ENCODE assay signal across 11 cellular contexts in the genomic region with DNA sequence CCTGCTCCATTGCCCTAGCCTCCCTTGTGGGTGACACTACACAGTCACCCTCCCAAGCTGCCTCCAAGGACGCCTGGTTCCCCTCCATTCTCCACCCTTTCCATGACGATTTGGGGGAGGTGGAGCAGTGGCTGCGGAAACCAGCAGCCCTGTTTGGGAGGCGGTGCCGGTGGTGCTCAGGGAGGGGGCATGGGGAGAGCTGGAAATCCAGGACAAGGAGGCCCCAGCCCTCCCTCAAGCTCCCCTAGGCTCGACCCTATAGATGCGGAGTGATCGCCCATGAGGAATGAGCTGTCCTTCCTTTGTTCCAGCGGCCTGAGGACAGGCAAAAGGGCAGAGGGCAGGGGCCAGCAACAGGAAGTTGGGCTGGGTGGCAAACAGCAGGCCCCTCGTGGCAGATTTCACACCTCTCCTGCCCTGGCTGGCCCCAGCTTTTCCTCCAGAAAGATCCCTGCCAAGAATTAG. TPM values are rescaled to one million over a fixed set of nuclear protein-coding genes. Genes with fewer than 3 reads are reported as not detected.
A peak's percentile ranks its signal among the peaks of the same experiment; 100 is the strongest.
DNase-seq lines count a peak whose midpoint lies in the region; ATAC-seq and TF ChIP-seq lines count a peak whose summit lies in the region.
"Had no signal": no experiment of that assay in that cellular context is flagged by ENCODE, and none has a peak within 500 bp of the region (broad histone marks: within the 10 kb centered on the region; RNA-seq: fewer than 3 reads in every experiment).

No MANE protein-coding gene starts in this region.

- H3K36me3 ChIP-seq in heart left ventricle (peaks cover 0 to 42% (median 39%) of the 10 kb centered on the region in 9 donors), mesodermal cell (ENCODE audit: control insufficient read depth, insufficient read depth, low read length) (peaks cover 36% of the 10 kb centered on the region)

- WGBS in heart left ventricle, 4 donors = 51 to 71% (median 62%) methylated on average over 10 of the region's 10 CpGs
- 43% methylated on average over 4 of the region's 10 CpGs; no CpG with 5 or more reads in 1 of the 2 experiments for WGBS in mesodermal cell (ENCODE audit: insufficient coverage in 2 of 2), 2 experiments

- H3K9me3 Mint-ChIP-seq in brain = peaks cover 0 to 25% (median 0%) of the 10 kb centered on the region in 5 experiments

- intact Hi-C loops in heart left ventricle (cut with DNase I) = no loop called here
- intact Hi-C loops in Right ventricle myocardium inferior (cut with DNase I) = no loop called here

- H3K4me3 ChIP-seq in heart left ventricle = no peak overlapping the region
- no peak overlapping the region for H3K4me3 ChIP-seq in mesodermal cell (ENCODE audit: extremely low read depth, insufficient read depth, low read length, poor library complexity, severe bottlenecking)
- H3K4me3 ChIP-seq: GM23248, right lobe of liver had no signal

- TF ChIP-seq POLR2A in heart left ventricle (IDR thresholded peaks at IDR 0.05) = no peak

- DNase-seq in heart left ventricle = no peak
- no peak for DNase-seq in Right ventricle myocardium inferior (ENCODE audit: missing footprints)
- DNase-seq in NCI-H526 treated with DMSO at 0.1 percent for 48 hours (lab: John Stamatoyannopoulos, UW) = no peak
- DNase-seq in SK-N-DZ (ENCODE audit: low spot score) = no peak
- DNase-seq in NCI-H2107 (lab: John Stamatoyannopoulos, UW) = no peak

- TF ChIP-seq CTCF in heart left ventricle (IDR thresholded peaks at IDR 0.05) = no peak
- no peak for TF ChIP-seq CTCF in brain (conservative IDR thresholded peaks at IDR 0.05)

- H3K27ac ChIP-seq in heart left ventricle = peak overlapping the region; percentile 35 to 86 (median 67)
- peak overlapping the region; percentile 80 for H3K27ac ChIP-seq in mesodermal cell (ENCODE audit: low read depth, low read length, severe bottlenecking)
- H3K27ac ChIP-seq: GM23248 had no signal

- H3K4me3 Mint-ChIP-seq in brain = peak overlapping the region in 1 of 5 experiments; percentile 63

- peaks cover 17% of the 10 kb centered on the region for H3K4me1 Mint-ChIP-seq in brain

- H3K36me3 Mint-ChIP-seq in brain = peaks cover 19% of the 10 kb centered on the region

- ATAC-seq in heart left ventricle = peak in 3 of 4 donors; percentile 3 to 62 (median 9)
- ATAC-seq in Right ventricle myocardium inferior = no peak
- ATAC-seq in GM21515 (IDR thresholded peaks at IDR 0.05; ENCODE audit: unreplicated experiment) = no peak

- H3K27ac Mint-ChIP-seq in brain = peak overlapping the region in 4 of 5 experiments; percentile 60 to 89 (median 76)

- H3K9me3 ChIP-seq in heart left ventricle = no peaks in the 10 kb centered on the region
- no peaks in the 10 kb centered on the region for H3K9me3 ChIP-seq in mesodermal cell (ENCODE audit: control insufficient read depth, low read length)
- H3K9me3 ChIP-seq: right lobe of liver had no signal

- peaks cover 0 to 34% (median 8%) of the 10 kb centered on the region in 12 donors for H3K4me1 ChIP-seq in heart left ventricle
- H3K4me1 ChIP-seq in mesodermal cell (ENCODE audit: control insufficient read depth, insufficient read depth, low read length, poor library complexity, severe bottlenecking) = peaks cover 19% of the 10 kb centered on the region
- H3K4me1 ChIP-seq: right lobe of liver had no signal

- H3K27me3 Mint-ChIP-seq in brain = peaks cover 6% of the 10 kb centered on the region

- peaks cover 0 to 11% (median 0%) of the 10 kb centered on the region in 9 donors for H3K27me3 ChIP-seq in heart left ventricle
- H3K27me3 ChIP-seq: right lobe of liver had no signal

RNA-seq across cellular contexts. Expression of gene RENBP, which starts 3.6 kb away (rescaled TPM):
- total RNA-seq in heart left ventricle (10 to 100 TPM in 5 of 9 donors, 1 to 10 TPM in 4; 5.1 to 35.5 (median 10.2) TPM), Right ventricle myocardium inferior (8.8 TPM)
- polyA plus RNA-seq in heart left ventricle (1 to 10 TPM; 6.4 to 9.8 TPM), brain (ENCODE audit: insufficient read depth, low read depth, low replicate concordance) (16.6 TPM)
- 10.9 TPM for polyA plus RNA-seq in mesodermal cell (2013, experiment 1 of 2)
- polyA plus RNA-seq in mesodermal cell (2013, experiment 2 of 2) = 7.8 TPM
- polyA plus RNA-seq in SK-N-DZ (2014; cell fraction: cytosol; rRNA removed) = 5.3 and 8.1 TPM in 2 replicates
- polyA plus RNA-seq in SK-N-DZ (2014; cell fraction: nucleus; rRNA removed) = 24.6 and 28.8 TPM in 2 replicates
- total RNA-seq: M059J had no signal
- polyA plus RNA-seq: GM23248 had no signal

RNA-seq across cellular contexts. Expression of gene NAA10, which starts 13.2 kb away (rescaled TPM):
- total RNA-seq in heart left ventricle (100 to 1,000 TPM in 2 of 9 donors, 10 to 100 TPM in 7; 52.5 to 112 (median 72.1) TPM), Right ventricle myocardium inferior (80.6 TPM)
- polyA plus RNA-seq in heart left ventricle (100 to 1,000 TPM; 120 to 221 TPM), brain (ENCODE audit: insufficient read depth, low read depth, low replicate concordance) (118 TPM)
- polyA plus RNA-seq in mesodermal cell (2013, experiment 1 of 2) = 107 TPM
- polyA plus RNA-seq in mesodermal cell (2013, experiment 2 of 2) = 95.7 TPM
- 135 and 149 TPM in 2 replicates for polyA plus RNA-seq in SK-N-DZ (2014; cell fraction: cytosol; rRNA removed)
- polyA plus RNA-seq in SK-N-DZ (2014; cell fraction: nucleus; rRNA removed) = 176 and 329 TPM in 2 replicates

RNA-seq across cellular contexts. Expression of gene ARHGAP4, which starts 22.0 kb away (rescaled TPM):
- total RNA-seq in heart left ventricle (10 to 100 TPM in 4 of 9 donors, 1 to 10 TPM in 5; 6.8 to 55.8 (median 9.5) TPM), Right ventricle myocardium inferior (9.7 TPM)
- polyA plus RNA-seq in heart left ventricle (10 to 100 TPM; 15.9 to 25.1 TPM), brain (ENCODE audit: insufficient read depth, low read depth, low replicate concordance) (16.3 TPM)
- 18.2 TPM for polyA plus RNA-seq in mesodermal cell (2013, experiment 1 of 2)
- 8.8 TPM for polyA plus RNA-seq in mesodermal cell (2013, experiment 2 of 2)
- polyA plus RNA-seq in SK-N-DZ (2014; cell fraction: cytosol; rRNA removed) = 10.6 and 14.9 TPM in 2 replicates
- polyA plus RNA-seq in SK-N-DZ (2014; cell fraction: nucleus; rRNA removed) = 128 and 146 TPM in 2 replicates

RNA-seq across cellular contexts. Expression of gene HCFC1, which starts 23.6 kb away (rescaled TPM):
- 10 to 100 TPM; 22.7 to 72.6 (median 34.8) TPM for total RNA-seq in heart left ventricle
- polyA plus RNA-seq in heart left ventricle = 10 to 100 TPM; 11.8 to 23.0 TPM
- 25.4 TPM for total RNA-seq in Right ventricle myocardium inferior
- polyA plus RNA-seq in brain (ENCODE audit: insufficient read depth, low read depth, low replicate concordance) = 81.4 TPM
- polyA plus RNA-seq in mesodermal cell (2013, experiment 1 of 2) = 53.1 TPM
- 39.6 TPM for polyA plus RNA-seq in mesodermal cell (2013, experiment 2 of 2)
- polyA plus RNA-seq in SK-N-DZ (2014; cell fraction: cytosol; rRNA removed) = 45.0 and 49.1 TPM in 2 replicates
- 32.0 and 63.7 TPM in 2 replicates for polyA plus RNA-seq in SK-N-DZ (2014; cell fraction: nucleus; rRNA removed)

RNA-seq across cellular contexts. Expression of gene TMEM187, which starts 24.5 kb away (rescaled TPM):
- total RNA-seq in heart left ventricle = 10 to 100 TPM in 2 of 9 donors, 1 to 10 TPM in 7; 3.5 to 11.4 (median 8.3) TPM
- 1 to 10 TPM; 3.2 to 7.0 TPM for polyA plus RNA-seq in heart left ventricle
- total RNA-seq in Right ventricle myocardium inferior = 6.9 TPM
- 11.9 TPM for polyA plus RNA-seq in brain (ENCODE audit: insufficient read depth, low read depth, low replicate concordance)
- polyA plus RNA-seq in mesodermal cell (2013, experiment 1 of 2) = 8.6 TPM
- 6.0 TPM for polyA plus RNA-seq in mesodermal cell (2013, experiment 2 of 2)
- polyA plus RNA-seq in SK-N-DZ (2014; cell fraction: cytosol; rRNA removed) = 4.9 and 5.4 TPM in 2 replicates
- 1.4 and 2.4 TPM in 2 replicates for polyA plus RNA-seq in SK-N-DZ (2014; cell fraction: nucleus; rRNA removed)

Comparison
In these comparisons a context has a peak if more than half of its experiments do, and no peak if none do; other contexts are left out.
1. ATAC-seq: peak in heart left ventricle (3 of 4); none in Right ventricle myocardium inferior (single experiment) and GM21515 (single experiment).